ENCODE assay signal across 8 cellular contexts in genomic region chr11:61817471-61818202, GRCh38. TPM values are rescaled to one million over a fixed set of nuclear protein-coding genes. Genes with fewer than 3 reads are reported as not detected.
DNase-seq lines count a peak whose midpoint lies in the region; ATAC-seq and TF ChIP-seq lines count a peak whose summit lies in the region.

No MANE protein-coding gene starts in this region.

- peak overlapping the region; percentile 71 for H3K9ac ChIP-seq in HUES48 (ENCODE audit: low read depth, low read length)

- H3K9me3 Mint-ChIP-seq in naive B cell = peaks cover 0 to 1% (median 0%) of the 10 kb centered on the region in 7 donors

- H3K27ac Mint-ChIP-seq in naive B cell = peak overlapping the region in 1 of 6 donors; percentile 26

- peaks cover 14% of the 10 kb centered on the region for H3K36me3 ChIP-seq in HUES48 (ENCODE audit: control insufficient read depth, insufficient read depth, low read length)
- H3K36me3 ChIP-seq in breast epithelium = no peaks in the 10 kb centered on the region

- H3K27ac ChIP-seq in HUES48 (ENCODE audit: low read depth, low read length) = peak overlapping the region; percentile 98
- peak overlapping the region in 1 of 2 donors; percentile 78 for H3K27ac ChIP-seq in breast epithelium

- peaks cover 9 to 23% (median 20%) of the 10 kb centered on the region in 3 donors for H3K4me1 Mint-ChIP-seq in naive B cell

- no peak for ATAC-seq in naive B cell (ENCODE audit: low read depth in 2 of 2)

- H3K36me3 Mint-ChIP-seq in naive B cell = no peaks in the 10 kb centered on the region

- H3K9me3 ChIP-seq in HUES48 (ENCODE audit: control insufficient read depth, insufficient read depth, low read length) (no peaks in the 10 kb centered on the region), breast epithelium (no peaks in the 10 kb centered on the region)

- TF ChIP-seq POLR2A in breast epithelium (IDR thresholded peaks at IDR 0.05) = no peak

- POLR2A ChIA-PET in AG04449 (lab: Yijun Ruan, JAX) = interaction anchor here (1.6 kb wide), 1 partner anchor 10 kb away, joined by 7 read pairs; the partner anchor contains the start of gene FADS2

- H3K4me3 ChIP-seq in AG04449 (ENCODE audit: low read depth, low read length) = peak overlapping the region; percentile 82
- peak overlapping the region; percentile 76 for H3K4me3 ChIP-seq in HUES48 (ENCODE audit: low read depth, low read length)
- H3K4me3 ChIP-seq in breast epithelium = peak overlapping the region; percentile 67 to 92 (median 69)

- DNase-seq in AG04449 (ENCODE audit: low read depth, low spot score) (no peak), breast epithelium (ENCODE audit: low spot score in 2 of 2) (no peak), naive B cell (no peak), G401 (ENCODE audit: low spot score) (no peak), NCI-H1105 (lab: John Stamatoyannopoulos, UW) (no peak), KG1 (lab: John Stamatoyannopoulos, UW) (no peak), dedifferentiated amniotic fluid mesenchymal stem cell (ENCODE audit: extremely low spot score) (no peak)

- no peak for TF ChIP-seq CTCF in AG04449 (IDR thresholded peaks at IDR 0.05; ENCODE audit: insufficient read depth, low read length, missing control alignments)
- no peak for TF ChIP-seq CTCF in breast epithelium (IDR thresholded peaks at IDR 0.05)

- in situ Hi-C loops in G401 (cut with HindIII; ENCODE audit: low sequenced_read_pairs) = no loop called here

- H3K4me1 ChIP-seq in HUES48 (ENCODE audit: control insufficient read depth, insufficient read depth, low read length) (peaks cover 12% of the 10 kb centered on the region), breast epithelium (peaks cover 0 to 6% of the 10 kb centered on the region in 2 donors)

- peak overlapping the region; percentile 71 to 96 (median 90) for H3K4me3 Mint-ChIP-seq in naive B cell

- H3K27me3 ChIP-seq in HUES48 (ENCODE audit: control insufficient read depth, insufficient read depth, low read length) = no peaks in the 10 kb centered on the region
- H3K27me3 ChIP-seq in breast epithelium = no peaks in the 10 kb centered on the region

- H3K27me3 Mint-ChIP-seq in naive B cell = peaks cover 0 to 4% (median 0%) of the 10 kb centered on the region in 3 donors

- CTCF ChIA-PET in AG04449 (lab: Yijun Ruan, JAX) = interaction anchor here (0.7 to 7.3 kb wide), 17 partner anchors 9 to 306 kb away, joined by 3 to 91 read pairs (median 4); partner anchors contain the start of genes FADS2 and INCENP

- intact Hi-C loops in breast epithelium (cut with DNase I; ENCODE audit: low total_unique reads) = loop anchor here (2.0 to 10.0 kb wide), 3 partner anchors 67 to 860 kb away; partner anchors contain the start of gene UBXN1

RNA-seq across cellular contexts. Expression of gene FADS1, which starts 0.8 kb away (rescaled TPM):
- 100 to 1,000 TPM in 1 of 3 donors, 10 to 100 TPM in 1, 1 to 10 TPM in 1; 8.8 to 112 (median 15.1) TPM for total RNA-seq in breast epithelium
- 10 to 100 TPM in 1 of 6 donors, 1 to 10 TPM in 3, under 1 TPM in 1, not detected in 1; 0.79 to 14.0 (median 1.6) TPM for polyA plus RNA-seq in naive B cell (ENCODE audit: low read depth in 6 of 6)
- 131 and 148 TPM in 2 replicates for total RNA-seq in G401 (2014; rRNA removed; shearing (Covaris generic))

RNA-seq across cellular contexts. Expression of gene FADS2, which starts 10.5 kb away (rescaled TPM):
- 10 to 100 TPM in 1 of 3 donors, 1 to 10 TPM in 2; 5.6 to 35.8 (median 7.5) TPM for total RNA-seq in breast epithelium
- 10 to 100 TPM in 1 of 6 donors, 1 to 10 TPM in 3, under 1 TPM in 1, not detected in 1; 0.92 to 11.5 (median 2.0) TPM for polyA plus RNA-seq in naive B cell (ENCODE audit: low read depth in 6 of 6)
- total RNA-seq in G401 (2014; rRNA removed; shearing (Covaris generic)) = 222 and 244 TPM in 2 replicates

RNA-seq across cellular contexts. Expression of gene FEN1, which starts 24.9 kb away (rescaled TPM):
- total RNA-seq in breast epithelium = 1 to 10 TPM; 5.9 to 9.2 (median 8.5) TPM
- 10 to 100 TPM in 5 of 6 donors, 1 to 10 TPM in 1; 8.0 to 23.8 (median 15.3) TPM for polyA plus RNA-seq in naive B cell (ENCODE audit: low read depth in 6 of 6)
- total RNA-seq in G401 (2014; rRNA removed; shearing (Covaris generic)) = 94.5 and 105 TPM in 2 replicates

RNA-seq across cellular contexts. Expression of gene TMEM258, which starts 25.2 kb away (rescaled TPM):
- total RNA-seq in breast epithelium = 10 to 100 TPM; 35.4 to 55.4 (median 35.7) TPM
- polyA plus RNA-seq in naive B cell (ENCODE audit: low read depth in 6 of 6) = 100 to 1,000 TPM; 117 to 238 (median 185) TPM
- 41.4 and 66.0 TPM in 2 replicates for total RNA-seq in G401 (2014; rRNA removed; shearing (Covaris generic))
